In genomic region chr10:131876021-131876420, GRCh38 we compare ENCODE assay signal across 16 cellular contexts. TPM values are rescaled to one million over a fixed set of nuclear protein-coding genes. Genes with fewer than 3 reads are reported as not detected.
DNase-seq lines count a peak whose midpoint lies in the region; ATAC-seq and TF ChIP-seq lines count a peak whose summit lies in the region.
"Had no signal": no experiment of that assay in that cellular context is flagged by ENCODE, and none has a peak within 500 bp of the region (broad histone marks: within the 10 kb centered on the region; RNA-seq: fewer than 3 reads in every experiment).

No MANE protein-coding gene starts in this region.

- H3K4me2 ChIP-seq in GM23338 (no peak overlapping the region), neural cell (ENCODE audit: low read length) (no peak overlapping the region)

- no peak for TF ChIP-seq CTCF in C4-2B (conservative IDR thresholded peaks at IDR 0.05)
- TF ChIP-seq CTCF in GM23338 (conservative IDR thresholded peaks at IDR 0.05; ENCODE audit: low read depth in 2 of 2) = no peak
- no peak for TF ChIP-seq CTCF in neural cell (IDR thresholded peaks at IDR 0.05; ENCODE audit: poor library complexity, severe bottlenecking)
- TF ChIP-seq CTCF in spleen (IDR thresholded peaks at IDR 0.05 in 8 of 11, conservative IDR thresholded peaks at IDR 0.05 in 3 of 11) = no peak

- no peaks in the 10 kb centered on the region for H3F3A ChIP-seq in GM23338 (replicated peaks; ENCODE audit: low read depth)
- H3F3A ChIP-seq in neural cell (ENCODE audit: insufficient read depth, low read length, poor library complexity, severe bottlenecking) = no peaks in the 10 kb centered on the region

- no peak for ATAC-seq in GM23338

- DNase-seq in GM23338 (ENCODE audit: low spot score) = no peak
- DNase-seq in spleen = peak; percentile 57
- no peak for DNase-seq in MV-4-11 (lab: John Stamatoyannopoulos, UW)
- no peak for DNase-seq in DMS53 treated with DMSO at 0.1 percent for 48 hours (lab: John Stamatoyannopoulos, UW; ENCODE audit: unreplicated experiment)
- no peak for DNase-seq in activated CD4-positive, alpha-beta T cell treated with anti-CD3 and anti-CD28 coated beads for 1 hour
- DNase-seq: C1 segment of cervical spinal cord; CD4-positive, alpha-beta memory T cell; DMS153; DMS79 treated with DMSO at 0.1 percent for 48 hours; GOT3; IMR-90 had no signal

- TF ChIP-seq EP300 in neural cell (conservative IDR thresholded peaks at IDR 0.05; ENCODE audit: poor library complexity, severe bottlenecking) = no peak

- H3K9me2 ChIP-seq in GM23338 (ENCODE audit: insufficient read depth) (no peaks in the 10 kb centered on the region), neural cell (ENCODE audit: insufficient read depth, low read length) (no peaks in the 10 kb centered on the region)

- peaks cover 2% of the 10 kb centered on the region; the same call in 2 of the 3 replicates for H3K36me3 Mint-ChIP-seq in GM23338 (ENCODE audit: low read depth)
- H3K36me3 Mint-ChIP-seq: CD4-positive, alpha-beta memory T cell had no signal

- H3K4me3 Mint-ChIP-seq in GM23338 = no peak overlapping the region
- H3K4me3 Mint-ChIP-seq: B cell; CD4-positive, alpha-beta memory T cell had no signal

- TF ChIP-seq RAD21 in neural cell (conservative IDR thresholded peaks at IDR 0.05) = no peak

- H3K27ac ChIP-seq in C4-2B = peak overlapping the region; percentile 6; the same call in 1 of the 2 replicates
- H3K27ac ChIP-seq in GM23338 (ENCODE audit: low read depth) = no peak overlapping the region
- no peak overlapping the region for H3K27ac ChIP-seq in neural cell (ENCODE audit: low read length)
- no peak overlapping the region for H3K27ac ChIP-seq in spleen

- H3K27me3 Mint-ChIP-seq in GM23338 (ENCODE audit: insufficient read depth, low read depth, poor library complexity) = peaks cover 13% of the 10 kb centered on the region

- H3K9me3 ChIP-seq in neural cell (ENCODE audit: low read length) (no peaks in the 10 kb centered on the region), spleen (no peaks in the 10 kb centered on the region)

- H3K4me1 ChIP-seq in GM23338 (ENCODE audit: insufficient read depth) (no peaks in the 10 kb centered on the region; the same call in 1 of the 2 replicates), spleen (peaks cover 0 to 9% (median 6%) of the 10 kb centered on the region in 6 donors)

- intact Hi-C loops in spleen (cut with DNase I; ENCODE audit: low total_unique reads) = loop anchor here (10.0 kb wide), 1 partner anchor 1681 kb away; no protein-coding TSS in a partner anchor

- WGBS in spleen, 5 donors = 62 to 75% (median 68%) methylated on average over 11 of the region's 11 CpGs

- no peak for TF ChIP-seq POLR2A in spleen (IDR thresholded peaks at IDR 0.05)

- H3K4me3 ChIP-seq in GM23338 = no peak overlapping the region
- H3K4me3 ChIP-seq in neural cell (ENCODE audit: low read length) = no peak overlapping the region
- no peak overlapping the region for H3K4me3 ChIP-seq in spleen
- H3K4me3 ChIP-seq: GM12878, K562 had no signal

- no peak overlapping the region for H3K27ac Mint-ChIP-seq in GM23338
- H3K27ac Mint-ChIP-seq: B cell had no signal

- H4K20me1 ChIP-seq in GM23338 (replicated peaks; ENCODE audit: insufficient read depth) (no peaks in the 10 kb centered on the region), neural cell (ENCODE audit: insufficient read depth) (no peaks in the 10 kb centered on the region)

- H3K36me3 ChIP-seq in GM23338 (ENCODE audit: insufficient read depth) (no peaks in the 10 kb centered on the region), neural cell (ENCODE audit: insufficient read depth, low read length) (no peaks in the 10 kb centered on the region), spleen (no peaks in the 10 kb centered on the region)

- H3K79me2 ChIP-seq in GM23338 (replicated peaks; ENCODE audit: insufficient read depth) = no peaks in the 10 kb centered on the region
- H3K79me2 ChIP-seq in neural cell (replicated peaks; ENCODE audit: insufficient read depth, low read length) = no peaks in the 10 kb centered on the region

- H3K4me1 Mint-ChIP-seq in GM23338 = peaks cover 6% of the 10 kb centered on the region

- peak overlapping the region; percentile 48 for H3K9ac ChIP-seq in neural cell (ENCODE audit: low read length)

- peaks cover 6% of the 10 kb centered on the region; the same call in 2 of the 3 replicates for H3K9me3 Mint-ChIP-seq in GM23338

- peak overlapping the region; percentile 49; the same call in 1 of the 2 replicates for H2AFZ ChIP-seq in GM23338
- H2AFZ ChIP-seq in neural cell (ENCODE audit: low read depth, low read length) = no peak overlapping the region

- H3K27me3 ChIP-seq in GM23338 (ENCODE audit: insufficient read depth) = no peaks in the 10 kb centered on the region
- H3K27me3 ChIP-seq in neural cell (ENCODE audit: insufficient read depth, low read depth, low read length) = no peaks in the 10 kb centered on the region
- peaks cover 0 to 72% (median 12%) of the 10 kb centered on the region in 7 donors for H3K27me3 ChIP-seq in spleen (replicated peaks in 1 of 7)

TF ChIP-seq in GM23338, 12 proteins besides CTCF, POLR2A, EP300 and RAD21:
- TF ChIP-seq CREB1 (CRISPR knock-in tag; IDR thresholded peaks at IDR 0.05; ENCODE audit: low read depth) = no peak

TF ChIP-seq in neural cell, 6 proteins besides CTCF, POLR2A, EP300 and RAD21:
- TF ChIP-seq POLR2AphosphoS5 (IDR thresholded peaks at IDR 0.05) = no peak
- no peak for TF ChIP-seq SMC3 (conservative IDR thresholded peaks at IDR 0.05; ENCODE audit: poor library complexity)
- TF ChIP-seq TAF1 (IDR thresholded peaks at IDR 0.05; ENCODE audit: low read depth) = no peak
- no peak for TF ChIP-seq EZH2 (IDR thresholded peaks at IDR 0.05; ENCODE audit: borderline replicate concordance, insufficient read depth, low read length, poor library complexity, severe bottlenecking)
- no peak for TF ChIP-seq REST (IDR thresholded peaks at IDR 0.05; ENCODE audit: borderline replicate concordance)
TF ChIP-seq in neural cell: peak in this region for 0.

RNA-seq across cellular contexts. Expression of gene PPP2R2D, which starts 24.8 kb away (rescaled TPM):
- 33.7 and 35.8 TPM in 2 replicates for total RNA-seq in GM23338 (2014; rRNA removed; shearing (Covaris generic))
- polyA plus RNA-seq in GM23338 (2016; fragmentation: Nextera tagmentation; extraction: Ambion mirVana) = 28.8 and 30.5 TPM in 2 replicates
- polyA plus RNA-seq in neural cell = 64.5 and 71.7 TPM in 2 replicates
- polyA minus RNA-seq in neural cell = 80.8 and 86.6 TPM in 2 replicates
- 10 to 100 TPM; 28.0 to 41.2 (median 35.3) TPM for total RNA-seq in spleen
- 10 to 100 TPM; 15.6 to 21.0 (median 17.3) TPM for polyA plus RNA-seq in spleen
